In the genomic region with DNA sequence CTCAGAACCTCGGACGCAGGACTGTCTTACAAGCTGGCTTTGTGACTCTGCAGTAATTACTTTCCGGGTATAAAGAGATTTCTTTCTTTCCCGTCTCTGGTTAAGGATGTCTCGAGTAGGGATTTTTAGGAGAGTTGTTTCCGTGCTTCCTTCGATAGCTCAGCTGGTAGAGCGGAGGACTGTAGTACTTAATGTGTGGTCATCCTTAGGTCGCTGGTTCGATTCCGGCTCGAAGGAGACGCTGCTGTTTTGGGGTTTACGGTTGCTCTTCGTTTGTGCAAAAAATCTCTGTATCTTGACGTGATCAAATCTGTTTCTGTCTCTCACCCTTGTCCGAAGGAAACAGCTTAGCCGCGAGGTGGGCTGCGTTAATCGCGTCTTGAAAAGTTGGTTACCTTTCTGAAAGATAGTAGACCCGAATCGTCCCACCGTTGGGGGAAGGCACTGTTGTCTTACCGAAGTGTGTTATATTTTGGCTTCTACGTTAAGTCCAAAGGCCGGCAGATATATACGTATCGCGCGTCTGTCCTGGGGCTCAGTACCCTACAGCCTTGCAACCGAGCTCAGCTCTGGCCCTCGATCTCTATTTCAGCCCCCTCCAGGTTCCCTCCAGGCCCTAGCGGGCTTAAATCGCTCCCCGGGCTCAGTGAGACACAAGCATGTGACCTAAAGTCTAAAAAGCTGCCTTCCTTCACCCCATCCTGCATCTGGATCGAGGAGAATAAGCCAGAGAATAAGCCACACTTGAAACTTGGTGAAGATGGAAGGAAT, we compare ENCODE assay signal across 8 cellular contexts. TPM values are rescaled to one million over a fixed set of nuclear protein-coding genes. Genes with fewer than 3 reads are reported as not detected.
DNase-seq lines count a peak whose midpoint lies in the region; ATAC-seq and TF ChIP-seq lines count a peak whose summit lies in the region.

No MANE protein-coding gene starts in this region.

- ATAC-seq in GM18907 (IDR thresholded peaks at IDR 0.05; ENCODE audit: unreplicated experiment) (peak; percentile 33), HG03342 (IDR thresholded peaks at IDR 0.05; ENCODE audit: unreplicated experiment) (peak; percentile 29)

- TF ChIP-seq POLR2A in erythroblast (IDR thresholded peaks at IDR 0.05; ENCODE audit: low read length), result no peak

- no peak for TF ChIP-seq CTCF in AG09319 (IDR thresholded peaks at IDR 0.05; ENCODE audit: low read depth, low read length)

- peak; percentile 88 for DNase-seq in AG09319 (ENCODE audit: extremely low read depth, low read depth)
- DNase-seq in NOMO-1 treated with DMSO at 0.1 percent for 48 hours (lab: John Stamatoyannopoulos, UW; ENCODE audit: unreplicated experiment), result peak; percentile 82
- DNase-seq in activated CD8-positive, alpha-beta memory T cell treated with anti-CD3 and anti-CD28 coated beads, Interleukin-2, amount 50 U/mL, for 1 hour (ENCODE audit: extremely low read depth), result peak; percentile 56
- DNase-seq in erythroblast (lab: John Stamatoyannopoulos, UW), result peak; percentile 89 to 91
- peak; percentile 82 for DNase-seq in mucosa of gallbladder (ENCODE audit: low spot score)
- DNase-seq in stimulated activated CD8-positive, alpha-beta memory T cell treated with anti-CD3 and anti-CD28 coated beads, Interleukin-4, amount 100 ng/mL, for 24 hours (ENCODE audit: low read depth), result peak; percentile 65

RNA-seq across cellular contexts. Expression of a gene that starts 1.1 kb away (rescaled TPM):
- 135 TPM for total RNA-seq in mucosa of gallbladder

RNA-seq across cellular contexts. Expression of a gene that starts 5.3 kb away (rescaled TPM):
- 110 TPM for total RNA-seq in mucosa of gallbladder

RNA-seq across cellular contexts. Expression of a gene that starts 41.8 kb away (rescaled TPM):
- total RNA-seq in mucosa of gallbladder, result not detected

Comparison
In these comparisons a context has a peak if more than half of its experiments do, and no peak if none do; other contexts are left out.
1. Peak in every context shown above with its lines: DNase-seq and ATAC-seq.